ENCODE assay signal across 16 cellular contexts in the genomic region with DNA sequence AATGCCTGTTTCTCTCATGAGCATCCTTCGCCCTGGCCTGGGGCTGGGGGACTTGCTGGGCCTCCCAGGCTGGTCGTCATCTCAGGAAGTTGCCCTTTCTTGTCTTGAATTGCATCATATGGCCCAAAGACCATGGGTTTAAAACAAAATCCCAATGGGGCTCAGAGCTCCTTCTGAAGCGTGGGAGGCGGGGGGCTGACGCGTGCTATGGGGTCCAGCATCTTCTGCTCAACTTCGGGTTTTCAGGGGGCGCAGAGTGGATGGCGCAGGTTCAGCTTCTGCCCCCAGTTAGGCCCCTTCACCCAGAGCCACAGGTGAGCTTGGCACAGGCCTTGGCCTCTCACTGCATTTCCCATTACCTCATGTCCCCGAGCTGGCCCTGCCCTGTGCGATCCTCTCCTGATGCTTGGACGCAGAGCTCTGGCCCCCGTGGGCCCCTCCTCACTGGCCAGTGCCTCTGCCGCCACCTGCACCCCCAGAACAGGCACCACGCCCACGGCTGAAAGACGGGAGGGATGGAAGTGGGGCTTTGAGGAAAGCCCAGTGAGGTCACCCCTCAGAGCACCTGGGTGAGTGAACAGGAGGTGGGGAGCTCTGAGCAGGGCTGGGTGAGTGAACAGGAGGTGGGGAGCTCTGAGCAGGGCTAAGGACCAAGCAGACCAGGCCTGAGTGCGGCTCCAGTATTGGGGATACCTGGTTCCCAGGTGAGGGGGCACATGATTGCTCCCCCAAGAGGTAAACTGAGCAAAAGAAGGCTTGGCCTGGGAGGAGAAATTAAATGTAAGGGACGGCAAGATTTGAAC. TPM values are rescaled to one million over a fixed set of nuclear protein-coding genes. Genes with fewer than 3 reads are reported as not detected.
"Had no signal": no experiment of that assay in that cellular context is flagged by ENCODE, and none has a peak within 500 bp of the region (broad histone marks: within the 10 kb centered on the region; RNA-seq: fewer than 3 reads in every experiment).

No MANE protein-coding gene starts in this region.

- H3K4me3 ChIP-seq: lower lobe of right lung, tibial artery, vagina had no signal

- H3K9ac ChIP-seq: parathyroid adenoma had no signal

- H3K36me3 ChIP-seq: lower lobe of right lung, tibial artery, vagina had no signal

- H3K9me3 ChIP-seq: lower lobe of right lung, vagina had no signal

- DNase-seq: activated CD4-positive, alpha-beta memory T cell treated with anti-CD3 and anti-CD28 coated beads, Interleukin-2, amount 10 ng/mL, durations not matched to agents 7 days and 5 days; activated CD4-positive, alpha-beta T cell treated with anti-CD3 and anti-CD28 coated beads for 36 hours; activated naive CD4-positive, alpha-beta T cell; activated naive CD8-positive, alpha-beta T cell treated with anti-CD3 and anti-CD28 coated beads, Interleukin-2, amount 50 U/mL, for 24 hours; cerebellar nuclear complex; effector memory CD8-positive, alpha-beta T cell; foreskin melanocyte; immature natural killer cell; lower lobe of right lung; retina; T-helper 2 cell; tibial artery had no signal

- H3K79me2 ChIP-seq: parathyroid adenoma had no signal

- H3K27ac ChIP-seq: lower lobe of right lung, parathyroid adenoma, tibial artery, vagina had no signal

- H3K27me3 ChIP-seq: vagina had no signal

- ATAC-seq: activated CD4-positive, alpha-beta T cell treated with anti-CD3 and anti-CD28 coated beads for 36 hours; activated naive CD8-positive, alpha-beta T cell treated with anti-CD3 and anti-CD28 coated beads, Interleukin-2, amount 50 U/mL, for 24 hours; effector memory CD8-positive, alpha-beta T cell; lower lobe of right lung; stimulated activated effector memory CD8-positive, alpha-beta T cell treated with anti-CD3 and anti-CD28 coated beads, Interleukin-12 subunit alpha, Interleukin-12 subunit beta, amount 100 ng/mL, for 72 hours had no signal

RNA-seq across cellular contexts. Expression of a gene that starts 59.9 kb away (rescaled TPM):
- polyA plus RNA-seq: fibroblast of lung, immature natural killer cell had no signal
